8 cellular contexts compared by ENCODE assay signal in the genomic region with DNA sequence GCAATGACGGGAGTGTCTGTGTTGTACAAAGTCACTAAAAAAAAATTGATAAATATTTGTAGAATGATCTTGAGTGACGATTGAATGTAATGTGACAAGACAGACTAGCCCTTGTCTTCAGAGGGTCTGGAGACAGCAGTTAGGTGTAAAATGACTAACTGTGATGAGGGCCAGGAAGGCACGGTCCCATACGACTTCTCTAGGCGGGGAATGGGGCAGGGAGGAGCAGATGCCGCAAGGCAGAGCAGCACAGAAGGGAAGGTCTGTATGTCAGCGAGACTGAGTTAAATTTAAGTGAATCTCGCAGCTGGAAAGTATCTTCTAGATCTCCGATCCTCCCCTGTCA. TPM values are rescaled to one million over a fixed set of nuclear protein-coding genes. Genes with fewer than 3 reads are reported as not detected.
DNase-seq lines count a peak whose midpoint lies in the region; ATAC-seq and TF ChIP-seq lines count a peak whose summit lies in the region.

No MANE protein-coding gene starts in this region.

- DNase-seq in CD14-positive monocyte (ENCODE audit: low spot score) (no peak), astrocyte of the cerebellum (ENCODE audit: low read depth) (no peak), left lobe of liver (ENCODE audit: low spot score) (no peak), thoracic aorta (ENCODE audit: low spot score) (no peak), NCI-H526 (lab: John Stamatoyannopoulos, UW) (no peak), HK-2 (ENCODE audit: unreplicated experiment) (no peak)

- peaks cover 4% of the 10 kb centered on the region in 2 donors for H3K4me1 ChIP-seq in thoracic aorta (ENCODE audit: control insufficient read depth in 1 of 2, low read depth in 2 of 2)

- H3K27ac Mint-ChIP-seq in CD14-positive monocyte, result peak overlapping the region; percentile 71 to 100 (median 99)

- H3K36me3 Mint-ChIP-seq in CD14-positive monocyte, result peaks cover 16 to 23% of the 10 kb centered on the region in 2 donors

- intact Hi-C loops in CD14-positive monocyte (cut with micrococcal nuclease), result loop anchor here in 1 of 2 donors (5.0 kb wide), 1 partner anchor 695 kb away; a partner anchor contains a TSS

- H3K9me3 ChIP-seq in thoracic aorta, result no peaks in the 10 kb centered on the region

- no peaks in the 10 kb centered on the region for H3K27me3 ChIP-seq in thoracic aorta (replicated peaks; ENCODE audit: insufficient read depth)

- peak overlapping the region; percentile 86 to 99 for H3K4me3 Mint-ChIP-seq in CD14-positive monocyte

- H3K4me3 ChIP-seq in astrocyte of the cerebellum (ENCODE audit: low read depth, low read length), result peak overlapping the region; percentile 80
- H3K4me3 ChIP-seq in thoracic aorta, result peak overlapping the region; percentile 83

- ATAC-seq in GM19455 (IDR thresholded peaks at IDR 0.05; ENCODE audit: unreplicated experiment) (peak; percentile 56), HG03460 (IDR thresholded peaks at IDR 0.05; ENCODE audit: unreplicated experiment) (peak; percentile 45), left lobe of liver (peak; percentile 51), thoracic aorta (ENCODE audit: insufficient number of reproducible peaks, low FRiP score, low read depth) (peak; percentile 37)

- no peak overlapping the region for H3K27ac ChIP-seq in thoracic aorta

- H3K9me3 Mint-ChIP-seq in CD14-positive monocyte, result peaks cover 0 to 7% (median 0%) of the 10 kb centered on the region in 7 donors

- TF ChIP-seq CTCF in CD14-positive monocyte (IDR thresholded peaks at IDR 0.05) (no peak), astrocyte of the cerebellum (IDR thresholded peaks at IDR 0.05; ENCODE audit: low read depth, low read length, missing control alignments) (no peak), thoracic aorta (IDR thresholded peaks at IDR 0.05) (no peak)

- no peaks in the 10 kb centered on the region for H3K36me3 ChIP-seq in thoracic aorta

- H3K4me1 Mint-ChIP-seq in CD14-positive monocyte, result peaks cover 12% of the 10 kb centered on the region

- in situ Hi-C loops in astrocyte of the cerebellum (cut with HindIII; ENCODE audit: low sequenced_read_pairs), result no loop called here

- H3K27me3 Mint-ChIP-seq in CD14-positive monocyte (ENCODE audit: low read depth in 3 of 3), result peaks cover 5 to 11% (median 8%) of the 10 kb centered on the region in 3 donors

RNA-seq across cellular contexts. Expression of a gene that starts 0.4 kb away (rescaled TPM):
- under 1 TPM; 0.03 to 0.17 TPM for polyA plus RNA-seq in CD14-positive monocyte
- total RNA-seq in left lobe of liver (0.53 TPM), thoracic aorta (1 to 10 TPM in 1 of 2 donors, under 1 TPM in 1; 0.41 to 1.3 TPM)
